16 cellular contexts compared by ENCODE assay signal in the genomic region with DNA sequence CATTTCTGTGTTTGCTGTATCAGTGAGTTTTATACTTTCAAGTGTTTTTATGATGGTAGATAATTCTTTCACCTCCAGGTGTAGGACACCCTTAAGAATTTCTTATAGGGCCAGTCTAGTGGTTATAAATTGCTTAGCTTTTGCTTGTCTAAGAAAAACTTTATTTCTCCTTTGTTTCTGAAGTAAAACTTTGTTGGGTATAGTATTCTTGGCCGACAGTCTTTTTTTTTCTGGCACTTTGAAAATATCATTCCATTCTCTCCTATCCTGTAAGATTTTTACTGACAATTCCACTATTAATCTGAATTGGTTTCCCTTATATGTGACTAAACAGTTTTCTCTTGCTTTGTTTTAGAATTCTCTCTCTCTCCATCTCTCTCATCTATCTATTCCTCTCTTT.
A peak's percentile ranks its signal among the peaks of the same experiment; 100 is the strongest.
DNase-seq lines count a peak whose midpoint lies in the region; ATAC-seq and TF ChIP-seq lines count a peak whose summit lies in the region.
"Had no signal": no experiment of that assay in that cellular context is flagged by ENCODE, and none has a peak within 500 bp of the region (broad histone marks: within the 10 kb centered on the region; RNA-seq: fewer than 3 reads in every experiment).

No MANE protein-coding gene starts in this region.

- H3K9me2 ChIP-seq in GM23338 (ENCODE audit: insufficient read depth) = no peaks in the 10 kb centered on the region

- H3K79me2 ChIP-seq in GM23338 (replicated peaks; ENCODE audit: insufficient read depth) = no peaks in the 10 kb centered on the region

- H4K20me1 ChIP-seq in GM23338 (replicated peaks; ENCODE audit: insufficient read depth) = no peaks in the 10 kb centered on the region
- H4K20me1 ChIP-seq: BLaER1 treated with 17β-estradiol and CSF1 and Interleukin-3, amounts not matched to agents 10 nM and 100 nM had no signal

- TF ChIP-seq CTCF in GM23338 (conservative IDR thresholded peaks at IDR 0.05; ENCODE audit: low read depth in 2 of 2) = no peak

- no peak overlapping the region for H2AFZ ChIP-seq in GM23338

- no peak overlapping the region for H3K4me3 Mint-ChIP-seq in GM23338
- H3K4me3 Mint-ChIP-seq: B cell; CD4-positive, alpha-beta T cell; CD8-positive, alpha-beta T cell had no signal

- H3K36me3 Mint-ChIP-seq in GM23338 (ENCODE audit: low read depth) = peaks cover 15% of the 10 kb centered on the region
- H3K36me3 Mint-ChIP-seq: CD8-positive, alpha-beta T cell had no signal

- H3K4me1 ChIP-seq in GM23338 (ENCODE audit: insufficient read depth) = no peaks in the 10 kb centered on the region
- H3K4me1 ChIP-seq: A549, Caco-2 had no signal

- no peaks in the 10 kb centered on the region for H3F3A ChIP-seq in GM23338 (replicated peaks; ENCODE audit: low read depth)

- H3K27ac Mint-ChIP-seq in GM23338 = no peak overlapping the region
- H3K27ac Mint-ChIP-seq: B cell; CD4-positive, alpha-beta T cell; CD8-positive, alpha-beta T cell had no signal

- peaks cover 23% of the 10 kb centered on the region for H3K9me3 Mint-ChIP-seq in GM23338

- H3K4me1 Mint-ChIP-seq in GM23338 = no peaks in the 10 kb centered on the region; the same call in 2 of the 3 replicates
- H3K4me1 Mint-ChIP-seq: B cell had no signal

- ATAC-seq in GM23338 = no peak
- ATAC-seq: A549; CD8-positive, alpha-beta T cell had no signal

- H3K27me3 Mint-ChIP-seq in GM23338 (ENCODE audit: insufficient read depth, low read depth, poor library complexity) = no peaks in the 10 kb centered on the region
- H3K27me3 Mint-ChIP-seq: B cell; CD4-positive, alpha-beta T cell had no signal

- peak; percentile 2 for DNase-seq in DMS79 treated with DMSO at 0.1 percent for 48 hours (lab: John Stamatoyannopoulos, UW)
- DNase-seq in DMS79 (lab: John Stamatoyannopoulos, UW) = no peak
- peak; percentile 3 for DNase-seq in GM23338 (ENCODE audit: low spot score)
- peak; percentile 2 for DNase-seq in OCI-M1 (lab: John Stamatoyannopoulos, UW)
- no peak for DNase-seq in OCI-M2 (lab: John Stamatoyannopoulos, UW; ENCODE audit: unreplicated experiment)
- DNase-seq: AML-193; Caco-2; Calu3; CD4-positive, alpha-beta T cell; CD8-positive, alpha-beta T cell; GF-D8 had no signal

- no peak overlapping the region for H3K4me2 ChIP-seq in GM23338
- H3K4me2 ChIP-seq: A549; BLaER1 treated with 17β-estradiol and CSF1 and Interleukin-3, amounts not matched to agents 10 nM and 100 nM had no signal

- peaks cover 10% of the 10 kb centered on the region; the same call in 1 of the 2 replicates for H3K36me3 ChIP-seq in GM23338 (ENCODE audit: insufficient read depth)
- H3K36me3 ChIP-seq: BLaER1 treated with 17β-estradiol and CSF1 and Interleukin-3, amounts not matched to agents 10 nM and 100 nM had no signal

- no peak overlapping the region for H3K27ac ChIP-seq in GM23338 (ENCODE audit: low read depth)
- H3K27ac ChIP-seq: 22Rv1; A549; BLaER1 treated with 17β-estradiol and CSF1 and Interleukin-3, amounts not matched to agents 10 nM and 100 nM; C4-2B had no signal

- no peaks in the 10 kb centered on the region for H3K27me3 ChIP-seq in GM23338 (ENCODE audit: insufficient read depth)
- H3K27me3 ChIP-seq: BLaER1 treated with 17β-estradiol and CSF1 and Interleukin-3, amounts not matched to agents 10 nM and 100 nM had no signal

- no peak overlapping the region for H3K4me3 ChIP-seq in GM23338
- H3K4me3 ChIP-seq: A549; BLaER1 treated with 17β-estradiol and CSF1 and Interleukin-3, amounts not matched to agents 10 nM and 100 nM had no signal

TF ChIP-seq in GM23338, 12 proteins besides CTCF, POLR2A, EP300 and RAD21:
- TF ChIP-seq STAT1 (IDR thresholded peaks at IDR 0.05; ENCODE audit: unreplicated experiment) (no peak), ETS1 (IDR thresholded peaks at IDR 0.05) (no peak), ZNF114 (CRISPR knock-in tag; IDR thresholded peaks at IDR 0.05) (no peak), EZH2 (IDR thresholded peaks at IDR 0.05; ENCODE audit: low read depth, unreplicated experiment) (no peak), ZNF331 (CRISPR knock-in tag; IDR thresholded peaks at IDR 0.05; ENCODE audit: low read depth) (no peak), EZH2phosphoT487 (IDR thresholded peaks at IDR 0.05; ENCODE audit: unreplicated experiment) (no peak), CREB1 (CRISPR knock-in tag; IDR thresholded peaks at IDR 0.05; ENCODE audit: low read depth) (no peak), NANOG (IDR thresholded peaks at IDR 0.05; ENCODE audit: borderline replicate concordance) (no peak)

Comparison
In these comparisons a context has a peak if more than half of its experiments do, and no peak if none do; other contexts are left out.
1. DNase-seq: peak in DMS79 treated with DMSO at 0.1 percent for 48 hours (single experiment), GM23338 (single experiment) and OCI-M1 (single experiment); none in DMS79 (single experiment) and OCI-M2 (single experiment).